19 cellular contexts compared by ENCODE assay signal in genomic region chr4:152705918-152706317, GRCh38.
"Had no signal": no experiment of that assay in that cellular context is flagged by ENCODE, and none has a peak within 500 bp of the region (broad histone marks: within the 10 kb centered on the region; RNA-seq: fewer than 3 reads in every experiment).

No MANE protein-coding gene starts in this region.

- H3K27ac Mint-ChIP-seq: activated CD4-positive, alpha-beta memory T cell treated with anti-CD3 and anti-CD28 coated beads for 36 hours; activated naive CD8-positive, alpha-beta T cell; brain; nephron had no signal

- H3K4me3 Mint-ChIP-seq: activated CD4-positive, alpha-beta memory T cell treated with anti-CD3 and anti-CD28 coated beads for 36 hours; activated naive CD8-positive, alpha-beta T cell; activated T-cell treated with anti-CD3 and anti-CD28 coated beads, Interleukin-2, amount 50 U/mL, for 4 hours; brain; nephron; stimulated activated memory B cell treated with anti-CD40 and anti-IgM and Interleukin-4, amounts not matched to agents 10 μg/mL and 1 μg/mL and 100 μg/mL, for 72 hours had no signal

- H3K4me3 ChIP-seq: dorsolateral prefrontal cortex, spleen, transverse colon had no signal

- H3K36me3 ChIP-seq: spleen, transverse colon had no signal

- H3K4me1 Mint-ChIP-seq: brain, nephron had no signal

- H3K36me3 Mint-ChIP-seq: brain had no signal

- H3K9me3 ChIP-seq: transverse colon had no signal

- H3K27me3 ChIP-seq: spleen, transverse colon had no signal

- H3K27me3 Mint-ChIP-seq: activated naive CD8-positive, alpha-beta T cell; stimulated activated memory B cell treated with anti-CD40 and anti-IgM and Interleukin-4, amounts not matched to agents 10 μg/mL and 1 μg/mL and 100 μg/mL, for 72 hours had no signal

- H3K4me1 ChIP-seq: spleen, transverse colon had no signal

- DNase-seq: activated CD4-positive, alpha-beta memory T cell treated with anti-CD3 and anti-CD28 coated beads for 36 hours; activated CD4-positive, alpha-beta T cell treated with anti-CD3 and anti-CD28 coated beads for 1 hour; activated gamma-delta T cell; activated T-cell treated with anti-CD3 and anti-CD28 coated beads, Interleukin-2, amount 50 U/mL, for 4 hours; amygdala; dorsolateral prefrontal cortex; foreskin melanocyte; head of caudate nucleus; kidney; left ventricle myocardium superior; mesenchymal stem cell; spleen; stimulated activated CD4-positive, alpha-beta T cell treated with anti-CD3 and anti-CD28 coated beads, Interleukin-1b, Interleukin-23, amount 100 ng/mL, for 48 hours; transverse colon had no signal

- H3K27ac ChIP-seq: dorsolateral prefrontal cortex, spleen, transverse colon had no signal

- FAIRE-seq: endometrium, kidney had no signal
